8 cellular contexts compared by ENCODE assay signal in the genomic region with DNA sequence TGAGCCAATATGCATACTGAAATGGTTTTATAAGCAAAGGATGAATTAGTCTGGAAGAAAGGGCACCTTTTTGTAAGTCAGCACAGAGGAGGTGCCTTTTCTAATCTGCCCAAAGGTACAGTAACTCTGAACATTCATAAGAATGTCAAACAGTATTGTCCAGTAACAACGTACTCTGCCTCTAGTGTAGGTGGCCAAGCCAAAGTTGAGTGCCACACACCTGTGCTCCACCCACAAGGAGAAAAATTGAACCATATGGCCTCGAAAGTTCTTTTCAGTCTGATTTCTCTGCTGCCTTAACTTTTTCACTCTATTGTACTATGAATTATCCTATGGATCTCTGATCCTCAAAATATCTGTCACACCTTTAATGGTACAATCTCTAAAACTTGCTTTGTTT.
"Had no signal": no experiment of that assay in that cellular context is flagged by ENCODE, and none has a peak within 500 bp of the region (broad histone marks: within the 10 kb centered on the region; RNA-seq: fewer than 3 reads in every experiment).

No MANE protein-coding gene starts in this region.

- H3K36me3 ChIP-seq: HAP-1 had no signal

- H3K27ac ChIP-seq: GM23248, HL-60 had no signal

- H3K9ac ChIP-seq: GM23248 had no signal

- H2AFZ ChIP-seq: GM23248 had no signal

- H3K9me3 ChIP-seq: HAP-1 had no signal

- ATAC-seq: HCT116 had no signal

- DNase-seq: GM23248, GOT3, H7, HFFc6, KBM-7 had no signal

- H3K4me3 ChIP-seq: GM23248, HAP-1 had no signal
